ENCODE assay signal across 8 cellular contexts in the genomic region with DNA sequence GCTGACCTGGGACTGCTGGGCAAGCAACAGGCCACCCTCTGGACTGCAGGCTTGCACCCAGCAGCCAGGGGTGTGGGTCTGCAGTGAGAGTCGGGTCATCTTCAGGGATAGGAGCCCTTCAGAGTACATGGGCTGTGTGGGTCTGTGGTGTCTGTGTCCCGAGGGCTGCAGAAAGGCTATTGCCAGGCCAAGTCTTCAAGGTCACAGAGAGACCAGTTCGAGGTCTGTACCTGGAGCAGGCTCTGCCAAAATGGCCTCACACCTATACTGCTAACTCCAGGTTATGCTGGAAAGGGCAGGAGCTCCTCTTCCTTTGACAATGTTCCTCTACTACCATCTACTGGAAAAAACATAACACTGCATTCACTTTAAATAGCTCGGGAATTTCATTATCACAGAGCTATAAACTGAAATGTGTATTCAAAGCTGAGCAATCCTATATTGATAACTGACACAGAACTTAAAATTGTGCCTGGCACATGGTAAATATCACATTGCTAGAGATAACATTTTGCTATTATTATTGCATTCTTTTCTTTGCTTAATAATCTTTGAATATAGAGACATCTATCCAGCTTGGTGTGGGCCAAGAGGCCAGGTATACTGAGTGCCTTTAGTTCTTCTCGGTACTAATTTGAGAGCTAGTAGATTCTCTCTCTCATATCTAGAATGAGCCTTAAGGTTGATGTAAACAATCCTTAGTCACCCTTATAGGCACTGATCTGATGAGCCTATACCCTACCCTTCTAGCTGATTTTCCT. TPM values are rescaled to one million over a fixed set of nuclear protein-coding genes. Genes with fewer than 3 reads are reported as not detected.
DNase-seq lines count a peak whose midpoint lies in the region; ATAC-seq, FAIRE-seq and TF ChIP-seq lines count a peak whose summit lies in the region.

No MANE protein-coding gene starts in this region.

- H3K27me3 ChIP-seq in astrocyte (ENCODE audit: insufficient read depth, low read length) (no peaks in the 10 kb centered on the region), suprapubic skin (no peaks in the 10 kb centered on the region)

- no peak overlapping the region for H3K9ac ChIP-seq in astrocyte (ENCODE audit: low read length)

- FAIRE-seq in astrocyte (lab: Jason Lieb, UNC), result peak; percentile 96

- H3K36me3 ChIP-seq in astrocyte (ENCODE audit: insufficient read depth, low read length) (no peaks in the 10 kb centered on the region), suprapubic skin (no peaks in the 10 kb centered on the region)

- no peaks in the 10 kb centered on the region for H3K36me3 Mint-ChIP-seq in activated T-cell treated with anti-CD3 and anti-CD28 coated beads, Interleukin-2, amount 50 U/mL, for 4 hours (ENCODE audit: insufficient read depth)
- no peaks in the 10 kb centered on the region for H3K36me3 Mint-ChIP-seq in activated T-cell treated with anti-CD3 and anti-CD28 coated beads, Interleukin-2, amount 50 U/mL, for 24 hours (ENCODE audit: low read depth)
- H3K36me3 Mint-ChIP-seq in astrocyte (ENCODE audit: low read depth, unreplicated experiment), result peaks cover 2% of the 10 kb centered on the region
- H3K36me3 Mint-ChIP-seq in activated CD4-positive, alpha-beta memory T cell treated with anti-CD3 and anti-CD28 coated beads for 36 hours, result no peaks in the 10 kb centered on the region

- peak; percentile 87 for TF ChIP-seq CTCF in astrocyte (IDR thresholded peaks at IDR 0.05; ENCODE audit: insufficient read depth, low read depth, low read length)
- TF ChIP-seq CTCF in suprapubic skin (IDR thresholded peaks at IDR 0.05), result peak; percentile 34 to 70

- no peaks in the 10 kb centered on the region for H4K20me1 ChIP-seq in astrocyte (ENCODE audit: insufficient read depth, low read length)

- 46% methylated on average over 5 of the region's 5 CpGs for WGBS in suprapubic skin

- no peaks in the 10 kb centered on the region for H3K4me1 Mint-ChIP-seq in activated T-cell treated with anti-CD3 and anti-CD28 coated beads, Interleukin-2, amount 50 U/mL, for 4 hours (ENCODE audit: low read depth)
- no peaks in the 10 kb centered on the region for H3K4me1 Mint-ChIP-seq in activated T-cell treated with anti-CD3 and anti-CD28 coated beads, Interleukin-2, amount 50 U/mL, for 24 hours (ENCODE audit: low read depth)
- H3K4me1 Mint-ChIP-seq in astrocyte (ENCODE audit: low read depth, unreplicated experiment), result peaks cover 14% of the 10 kb centered on the region
- no peaks in the 10 kb centered on the region for H3K4me1 Mint-ChIP-seq in activated CD4-positive, alpha-beta memory T cell treated with anti-CD3 and anti-CD28 coated beads for 36 hours (ENCODE audit: low read depth)

- ATAC-seq in activated T-cell treated with anti-CD3 and anti-CD28 coated beads, Interleukin-2, amount 50 U/mL, for 4 hours, result peak; percentile 30 to 38
- ATAC-seq in HG02870 (IDR thresholded peaks at IDR 0.05; ENCODE audit: unreplicated experiment), result peak; percentile 64

- no peak for TF ChIP-seq POLR2A in suprapubic skin (IDR thresholded peaks at IDR 0.05)

- H3K4me2 ChIP-seq in astrocyte (ENCODE audit: low read length), result no peak overlapping the region

- H3K4me3 Mint-ChIP-seq in activated T-cell treated with anti-CD3 and anti-CD28 coated beads, Interleukin-2, amount 50 U/mL, for 4 hours, result no peak overlapping the region
- no peak overlapping the region for H3K4me3 Mint-ChIP-seq in activated T-cell treated with anti-CD3 and anti-CD28 coated beads, Interleukin-2, amount 50 U/mL, for 24 hours
- H3K4me3 Mint-ChIP-seq in astrocyte (ENCODE audit: unreplicated experiment), result no peak overlapping the region
- no peak overlapping the region for H3K4me3 Mint-ChIP-seq in activated CD4-positive, alpha-beta memory T cell treated with anti-CD3 and anti-CD28 coated beads for 36 hours

- no peak overlapping the region for H2AFZ ChIP-seq in astrocyte (ENCODE audit: low read depth, low read length)

- no peak overlapping the region for H3K27ac ChIP-seq in astrocyte (ENCODE audit: low read depth, low read length)
- H3K27ac ChIP-seq in suprapubic skin, result no peak overlapping the region

- DNase-seq in activated T-cell treated with anti-CD3 and anti-CD28 coated beads, Interleukin-2, amount 50 U/mL, for 4 hours, result no peak
- DNase-seq in activated T-cell treated with anti-CD3 and anti-CD28 coated beads, Interleukin-2, amount 50 U/mL, for 24 hours, result no peak
- peak; percentile 44 for DNase-seq in NCI-H2196 (lab: John Stamatoyannopoulos, UW; ENCODE audit: unreplicated experiment)
- DNase-seq in astrocyte (ENCODE audit: low read depth), result peak; percentile 18
- DNase-seq in inferior parietal cortex (ENCODE audit: extremely low spot score), result peak; percentile 68
- DNase-seq in suprapubic skin (ENCODE audit: low spot score in 2 of 2), result no peak
- DNase-seq in activated CD4-positive, alpha-beta memory T cell treated with anti-CD3 and anti-CD28 coated beads for 36 hours, result no peak

- no peak overlapping the region for H3K27ac Mint-ChIP-seq in activated T-cell treated with anti-CD3 and anti-CD28 coated beads, Interleukin-2, amount 50 U/mL, for 24 hours
- H3K27ac Mint-ChIP-seq in astrocyte (ENCODE audit: unreplicated experiment), result no peak overlapping the region
- H3K27ac Mint-ChIP-seq in activated CD4-positive, alpha-beta memory T cell treated with anti-CD3 and anti-CD28 coated beads for 36 hours, result no peak overlapping the region

- peaks cover 11% of the 10 kb centered on the region for H3K27me3 Mint-ChIP-seq in activated T-cell treated with anti-CD3 and anti-CD28 coated beads, Interleukin-2, amount 50 U/mL, for 4 hours (ENCODE audit: low read depth)
- H3K27me3 Mint-ChIP-seq in activated T-cell treated with anti-CD3 and anti-CD28 coated beads, Interleukin-2, amount 50 U/mL, for 24 hours, result peaks cover 14% of the 10 kb centered on the region
- peaks cover 6% of the 10 kb centered on the region for H3K27me3 Mint-ChIP-seq in astrocyte (ENCODE audit: low read depth, unreplicated experiment)
- H3K27me3 Mint-ChIP-seq in activated CD4-positive, alpha-beta memory T cell treated with anti-CD3 and anti-CD28 coated beads for 36 hours, result peaks cover 9% of the 10 kb centered on the region

- H3K4me1 ChIP-seq in astrocyte (ENCODE audit: insufficient read depth, low read length), result no peaks in the 10 kb centered on the region
- no peaks in the 10 kb centered on the region for H3K4me1 ChIP-seq in suprapubic skin

- POLR2A ChIA-PET in activated CD4-positive, alpha-beta memory T cell treated with anti-CD3 and anti-CD28 coated beads for 36 hours (lab: Charles Lee), result no interaction called here

- intact Hi-C loops in activated CD4-positive, alpha-beta memory T cell treated with anti-CD3 and anti-CD28 coated beads for 36 hours (cut with micrococcal nuclease), result loop anchor here (1.0 to 5.0 kb wide), 2 partner anchors 275 to 409 kb away; no protein-coding TSS in a partner anchor

- H3K9me3 ChIP-seq in astrocyte (ENCODE audit: insufficient read depth, low read depth, low read length) (no peaks in the 10 kb centered on the region), suprapubic skin (no peaks in the 10 kb centered on the region)

- H3K9me3 Mint-ChIP-seq in activated T-cell treated with anti-CD3 and anti-CD28 coated beads, Interleukin-2, amount 50 U/mL, for 4 hours, result no peaks in the 10 kb centered on the region
- H3K9me3 Mint-ChIP-seq in activated T-cell treated with anti-CD3 and anti-CD28 coated beads, Interleukin-2, amount 50 U/mL, for 24 hours, result no peaks in the 10 kb centered on the region
- H3K9me3 Mint-ChIP-seq in astrocyte (ENCODE audit: unreplicated experiment), result peaks cover 5% of the 10 kb centered on the region
- no peaks in the 10 kb centered on the region for H3K9me3 Mint-ChIP-seq in activated CD4-positive, alpha-beta memory T cell treated with anti-CD3 and anti-CD28 coated beads for 36 hours

- CTCF ChIA-PET in activated CD4-positive, alpha-beta memory T cell treated with anti-CD3 and anti-CD28 coated beads for 36 hours (lab: Charles Lee), result interaction anchor here (0.5 to 1.9 kb wide), 32 partner anchors 9 to 924 kb away, joined by 3 to 52 read pairs (median 3); no protein-coding TSS in a partner anchor

- no peak for TF ChIP-seq EP300 in suprapubic skin (IDR thresholded peaks at IDR 0.05)

- H3K4me3 ChIP-seq in astrocyte (ENCODE audit: insufficient read depth, low read depth, low read length), result no peak overlapping the region
- H3K4me3 ChIP-seq in suprapubic skin, result no peak overlapping the region

- H3K79me2 ChIP-seq in astrocyte (ENCODE audit: insufficient read depth, low read length), result no peaks in the 10 kb centered on the region

RNA-seq across cellular contexts. Expression of a gene that starts 6.9 kb away (rescaled TPM):
- under 1 TPM; 0.29 to 0.83 (median 0.41) TPM for total RNA-seq in activated T-cell treated with anti-CD3 and anti-CD28 coated beads, Interleukin-2, amount 50 U/mL, for 4 hours
- total RNA-seq in astrocyte (20.2 and 21.2 TPM in 2 replicates), suprapubic skin (1 to 10 TPM; 4.2 to 6.2 (median 5.4) TPM)
- total RNA-seq in activated CD4-positive, alpha-beta memory T cell treated with anti-CD3 and anti-CD28 coated beads for 36 hours, result under 1 TPM in 1 of 2 experiments, not detected in 1; 0.55 TPM

Comparison
In these comparisons a context has a peak if more than half of its experiments do, and no peak if none do; other contexts are left out.
1. DNase-seq: peak in NCI-H2196 (single experiment), astrocyte (single experiment) and inferior parietal cortex (single experiment); none in activated T-cell treated with anti-CD3 and anti-CD28 coated beads, Interleukin-2, amount 50 U/mL, for 4 hours (single experiment), activated T-cell treated with anti-CD3 and anti-CD28 coated beads, Interleukin-2, amount 50 U/mL, for 24 hours (single experiment), suprapubic skin (0 of 2) and activated CD4-positive, alpha-beta memory T cell treated with anti-CD3 and anti-CD28 coated beads for 36 hours (single experiment).